1 cellular context compared by ENCODE assay signal in genomic region chr15:30904812-30905211, GRCh38.
TF ChIP-seq lines count a peak whose summit lies in the region.

No MANE protein-coding gene starts in this region.

TF ChIP-seq in IMR-90, 13 proteins besides CTCF, POLR2A, EP300 and RAD21 (continued from another document):
- no peak for TF ChIP-seq SMC3 (IDR thresholded peaks at IDR 0.05; ENCODE audit: low read depth, low read length)
